Comparison of ENCODE assay signal across 17 cellular contexts in genomic region chr6:52523363-52524207, GRCh38. TPM values are rescaled to one million over a fixed set of nuclear protein-coding genes. Genes with fewer than 3 reads are reported as not detected.
DNase-seq lines count a peak whose midpoint lies in the region; ATAC-seq and TF ChIP-seq lines count a peak whose summit lies in the region.
"Had no signal": no experiment of that assay in that cellular context is flagged by ENCODE, and none has a peak within 500 bp of the region (broad histone marks: within the 10 kb centered on the region; RNA-seq: fewer than 3 reads in every experiment).

No MANE protein-coding gene starts in this region.

- H3K4me1 ChIP-seq in ascending aorta = peaks cover 15 to 33% of the 10 kb centered on the region in 2 donors
- H3K4me1 ChIP-seq in liver (ENCODE audit: control insufficient read depth in 4 of 4, insufficient read depth in 4 of 4, low read length in 3 of 4) = peaks cover 2 to 40% (median 16%) of the 10 kb centered on the region in 4 donors

- H3K27me3 ChIP-seq in ascending aorta = no peaks in the 10 kb centered on the region
- no peaks in the 10 kb centered on the region for H3K27me3 ChIP-seq in liver (ENCODE audit: control insufficient read depth in 4 of 4, insufficient read depth in 4 of 4, low read length in 3 of 4)

- H3K27ac ChIP-seq in ascending aorta (peak overlapping the region; percentile 7 to 74), liver (ENCODE audit: low read depth in 1 of 2, low read length in 2 of 2) (peak overlapping the region; percentile 74 to 89)
- H3K27ac ChIP-seq: PC-9 had no signal

- in situ Hi-C loops in KBM-7 (cut with MboI; ENCODE audit: low pct_unique_long_range_greater_than_20kb, low sequenced_read_pairs) = no loop called here

- ATAC-seq in activated T-cell treated with anti-CD3 and anti-CD28 coated beads, Interleukin-2, amount 50 U/mL, for 4 hours = no peak
- ATAC-seq: naive thymus-derived CD4-positive, alpha-beta T cell had no signal

- H3K4me3 ChIP-seq in ascending aorta (no peak overlapping the region), liver (ENCODE audit: low read depth in 1 of 3, low read length in 3 of 3) (no peak overlapping the region)
- H3K4me3 ChIP-seq: PC-9 had no signal

- H3K9me3 ChIP-seq in ascending aorta (no peaks in the 10 kb centered on the region), liver (ENCODE audit: control insufficient read depth in 4 of 4, low read length in 3 of 4) (no peaks in the 10 kb centered on the region)

- H3K4me1 Mint-ChIP-seq in activated T-cell treated with anti-CD3 and anti-CD28 coated beads, Interleukin-2, amount 50 U/mL, for 4 hours (ENCODE audit: low read depth) = no peaks in the 10 kb centered on the region

- no peak for TF ChIP-seq RAD21 in liver (IDR thresholded peaks at IDR 0.05)

- no peaks in the 10 kb centered on the region for H3K9me3 Mint-ChIP-seq in activated T-cell treated with anti-CD3 and anti-CD28 coated beads, Interleukin-2, amount 50 U/mL, for 4 hours
- H3K9me3 Mint-ChIP-seq: activated B cell treated with CpG ODN at 0.5 μM for 24 hours; CD8-positive, alpha-beta memory T cell; naive thymus-derived CD4-positive, alpha-beta T cell had no signal

- H3K9ac ChIP-seq in liver (ENCODE audit: low read depth in 1 of 2, low read length in 2 of 2) = peak overlapping the region in 1 of 2 donors; percentile 59

- no peaks in the 10 kb centered on the region for H3K27me3 Mint-ChIP-seq in activated T-cell treated with anti-CD3 and anti-CD28 coated beads, Interleukin-2, amount 50 U/mL, for 4 hours (ENCODE audit: low read depth)
- H3K27me3 Mint-ChIP-seq: activated B cell treated with CpG ODN at 0.5 μM for 24 hours; CD8-positive, alpha-beta memory T cell; naive thymus-derived CD4-positive, alpha-beta T cell had no signal

- H3K36me3 Mint-ChIP-seq in activated T-cell treated with anti-CD3 and anti-CD28 coated beads, Interleukin-2, amount 50 U/mL, for 4 hours (ENCODE audit: insufficient read depth) = peaks cover 10% of the 10 kb centered on the region

- WGBS in liver = 79% methylated on average over 7 of the region's 7 CpGs

- DNase-seq in COR-L47 (lab: John Stamatoyannopoulos, UW) (peak; percentile 21), NCI-H1105 treated with DMSO at 0.1 percent for 48 hours (lab: John Stamatoyannopoulos, UW) (peak; percentile 23), ascending aorta (ENCODE audit: low spot score in 2 of 2) (no peak), GM03348 (ENCODE audit: low spot score) (no peak), OCI-M1 (lab: John Stamatoyannopoulos, UW) (no peak), KBM-7 (no peak)
- DNase-seq in activated T-cell treated with anti-CD3 and anti-CD28 coated beads, Interleukin-2, amount 50 U/mL, for 4 hours = no peak
- DNase-seq: activated B cell treated with CpG ODN at 0.5 μM for 24 hours; activated effector memory CD4-positive, alpha-beta T cell treated with anti-CD3 and anti-CD28 coated beads, Interleukin-2, amount 50 U/mL, for 16 hours; CD8-positive, alpha-beta memory T cell; KG1; naive thymus-derived CD4-positive, alpha-beta T cell; NCI-H1417 treated with DMSO at 0.1 percent for 48 hours; PC-9; stimulated activated CD4-positive, alpha-beta T cell treated with anti-CD3 and anti-CD28 coated beads, Interleukin-12 subunit alpha, Interleukin-12 subunit beta, amount 100 ng/mL, for 4 hours; stimulated activated naive CD4-positive, alpha-beta T cell treated with Interleukin-2 at 50 U/mL for 16 hours had no signal

- no peak overlapping the region for H3K4me3 Mint-ChIP-seq in activated T-cell treated with anti-CD3 and anti-CD28 coated beads, Interleukin-2, amount 50 U/mL, for 4 hours
- H3K4me3 Mint-ChIP-seq: activated B cell treated with CpG ODN at 0.5 μM for 24 hours; CD8-positive, alpha-beta memory T cell; naive thymus-derived CD4-positive, alpha-beta T cell had no signal

- intact Hi-C loops in ascending aorta (cut with DNase I) = loop anchor here (2.0 kb wide), 2 partner anchors 17 to 19 kb away; no protein-coding TSS in a partner anchor

- H3K36me3 ChIP-seq in ascending aorta = no peaks in the 10 kb centered on the region
- H3K36me3 ChIP-seq in liver (ENCODE audit: control insufficient read depth in 4 of 4, insufficient read depth in 3 of 4, low read depth in 1 of 4, low read length in 3 of 4) = peaks cover 0 to 1% (median 0%) of the 10 kb centered on the region in 4 donors

- TF ChIP-seq CTCF in ascending aorta (IDR thresholded peaks at IDR 0.05) = no peak
- no peak for TF ChIP-seq CTCF in liver (IDR thresholded peaks at IDR 0.05; ENCODE audit: low read depth, low read length, missing input control)

TF ChIP-seq in liver, 16 proteins besides CTCF, POLR2A, EP300 and RAD21:
- no peak for TF ChIP-seq JUND (IDR thresholded peaks at IDR 0.05)
- no peak for TF ChIP-seq HNF4A (conservative IDR thresholded peaks at IDR 0.05)
- no peak for TF ChIP-seq TAF1 (conservative IDR thresholded peaks at IDR 0.05)
- TF ChIP-seq EGR1 (IDR thresholded peaks at IDR 0.05; ENCODE audit: low read depth in 2 of 2) = no peak
- TF ChIP-seq ZBTB33 (IDR thresholded peaks at IDR 0.05) = no peak
- no peak for TF ChIP-seq SP1 (IDR thresholded peaks at IDR 0.05)
- no peak for TF ChIP-seq ATF3 (IDR thresholded peaks at IDR 0.05)
- TF ChIP-seq NR2F2 (IDR thresholded peaks at IDR 0.05) = no peak
- no peak for TF ChIP-seq REST (IDR thresholded peaks at IDR 0.05)
- TF ChIP-seq HNF4G (IDR thresholded peaks at IDR 0.05) = no peak

RNA-seq across cellular contexts. Expression of gene TRAM2, which starts 53.3 kb away (rescaled TPM):
- 32.6 TPM for total RNA-seq in ascending aorta
- total RNA-seq in liver = 10 to 100 TPM in 1 of 2 donors, 1 to 10 TPM in 1; 8.5 to 17.5 TPM
- polyA plus RNA-seq in liver = 10 to 100 TPM in 1 of 2 donors, 1 to 10 TPM in 1; 7.3 to 20.3 TPM
- total RNA-seq in activated T-cell treated with anti-CD3 and anti-CD28 coated beads, Interleukin-2, amount 50 U/mL, for 4 hours = 1 to 10 TPM; 1.6 to 2.9 (median 2.4) TPM

Comparison
In these comparisons a context has a peak if more than half of its experiments do, and no peak if none do; other contexts are left out.
1. DNase-seq: peak in COR-L47 (single experiment) and NCI-H1105 treated with DMSO at 0.1 percent for 48 hours (single experiment); none in ascending aorta (0 of 2), activated T-cell treated with anti-CD3 and anti-CD28 coated beads, Interleukin-2, amount 50 U/mL, for 4 hours (single experiment), GM03348 (single experiment), OCI-M1 (single experiment) and KBM-7 (single experiment).